ENCODE assay signal across 8 cellular contexts in genomic region chr12:43676183-43676813, GRCh38.
DNase-seq lines count a peak whose midpoint lies in the region; ATAC-seq, FAIRE-seq and TF ChIP-seq lines count a peak whose summit lies in the region.

No MANE protein-coding gene starts in this region.

- no peak overlapping the region for H3K4me3 ChIP-seq in CD8-positive, alpha-beta memory T cell (ENCODE audit: low read length)
- H3K4me3 ChIP-seq in dorsolateral prefrontal cortex, result no peak overlapping the region

- H3K9me3 Mint-ChIP-seq in glutamatergic neuron (ENCODE audit: unreplicated experiment), result no peaks in the 10 kb centered on the region
- peaks cover 0 to 9% (median 4%) of the 10 kb centered on the region in 5 donors for H3K9me3 Mint-ChIP-seq in CD8-positive, alpha-beta memory T cell

- intact Hi-C loops in dorsolateral prefrontal cortex (cut with DNase I), result no loop called here

- no peak overlapping the region for H3K27ac ChIP-seq in CD8-positive, alpha-beta memory T cell (ENCODE audit: low read depth, low read length)
- no peak overlapping the region for H3K27ac ChIP-seq in dorsolateral prefrontal cortex

- H3K27ac Mint-ChIP-seq in glutamatergic neuron (ENCODE audit: unreplicated experiment), result no peak overlapping the region
- H3K27ac Mint-ChIP-seq in CD8-positive, alpha-beta memory T cell, result no peak overlapping the region

- H3K9me3 ChIP-seq in CD8-positive, alpha-beta memory T cell (ENCODE audit: low read length), result no peaks in the 10 kb centered on the region

- peak; percentile 74 for ATAC-seq in HG03066 (IDR thresholded peaks at IDR 0.05; ENCODE audit: low read depth, unreplicated experiment)

- CTCF ChIA-PET in CD8-positive, alpha-beta memory T cell (lab: Charles Lee), result no interaction called here

- no peak overlapping the region for H3K4me3 Mint-ChIP-seq in glutamatergic neuron (ENCODE audit: unreplicated experiment)
- no peak overlapping the region for H3K4me3 Mint-ChIP-seq in CD8-positive, alpha-beta memory T cell

- FAIRE-seq in GM19239 (lab: Jason Lieb, UNC), result peak; percentile 75

- TF ChIP-seq CTCF in glutamatergic neuron (IDR thresholded peaks at IDR 0.05; ENCODE audit: partially characterized antibody, unreplicated experiment) (peak; percentile 52), dorsolateral prefrontal cortex (IDR thresholded peaks at IDR 0.05 in 54 of 56, conservative IDR thresholded peaks at IDR 0.05 in 2 of 56; ENCODE audit: low read depth in 1 of 56, partially characterized antibody in 56 of 56) (peak in 4 of 56 donors; percentile 8 to 19 (median 10))

- H3K4me1 Mint-ChIP-seq in glutamatergic neuron (ENCODE audit: low read depth, unreplicated experiment), result no peaks in the 10 kb centered on the region
- H3K4me1 Mint-ChIP-seq in CD8-positive, alpha-beta memory T cell, result no peaks in the 10 kb centered on the region

- no peaks in the 10 kb centered on the region for H3K36me3 ChIP-seq in CD8-positive, alpha-beta memory T cell (ENCODE audit: insufficient read depth, low read length)

- H3K36me3 Mint-ChIP-seq in glutamatergic neuron (ENCODE audit: unreplicated experiment), result peaks cover 4% of the 10 kb centered on the region
- no peaks in the 10 kb centered on the region for H3K36me3 Mint-ChIP-seq in CD8-positive, alpha-beta memory T cell

- H3K27me3 Mint-ChIP-seq in glutamatergic neuron (ENCODE audit: unreplicated experiment), result no peaks in the 10 kb centered on the region
- peaks cover 3 to 37% of the 10 kb centered on the region in 2 donors for H3K27me3 Mint-ChIP-seq in CD8-positive, alpha-beta memory T cell

- no peaks in the 10 kb centered on the region for H3K27me3 ChIP-seq in CD8-positive, alpha-beta memory T cell (ENCODE audit: insufficient read depth, low read length, poor library complexity, severe bottlenecking)
- H3K27me3 ChIP-seq in dorsolateral prefrontal cortex, result peaks cover 0 to 5% (median 0%) of the 10 kb centered on the region in 45 donors

- DNase-seq in EL, result peak; percentile 6
- peak; percentile 20 for DNase-seq in GM19239 (ENCODE audit: insufficient read length, low spot score)
- DNase-seq in RKO (ENCODE audit: low spot score), result peak; percentile 21
- DNase-seq in glutamatergic neuron, result peak; percentile 40
- DNase-seq in activated gamma-delta T cell treated with Interleukin-2 at 50 U/mL for 16 hours, result no peak
- DNase-seq in CD8-positive, alpha-beta memory T cell, result no peak
- no peak for DNase-seq in dorsolateral prefrontal cortex

- POLR2A ChIA-PET in CD8-positive, alpha-beta memory T cell (lab: Charles Lee), result no interaction called here

- H3K4me1 ChIP-seq in CD8-positive, alpha-beta memory T cell (ENCODE audit: insufficient read depth, low read length), result no peaks in the 10 kb centered on the region

Comparison
In these comparisons a context has a peak if more than half of its experiments do, and no peak if none do; other contexts are left out.
1. DNase-seq: peak in EL (single experiment), GM19239 (single experiment), RKO (single experiment) and glutamatergic neuron (single experiment); none in activated gamma-delta T cell treated with Interleukin-2 at 50 U/mL for 16 hours (single experiment), CD8-positive, alpha-beta memory T cell (0 of 5) and dorsolateral prefrontal cortex (0 of 10).